ENCODE assay signal across 1 cellular context in the genomic region with DNA sequence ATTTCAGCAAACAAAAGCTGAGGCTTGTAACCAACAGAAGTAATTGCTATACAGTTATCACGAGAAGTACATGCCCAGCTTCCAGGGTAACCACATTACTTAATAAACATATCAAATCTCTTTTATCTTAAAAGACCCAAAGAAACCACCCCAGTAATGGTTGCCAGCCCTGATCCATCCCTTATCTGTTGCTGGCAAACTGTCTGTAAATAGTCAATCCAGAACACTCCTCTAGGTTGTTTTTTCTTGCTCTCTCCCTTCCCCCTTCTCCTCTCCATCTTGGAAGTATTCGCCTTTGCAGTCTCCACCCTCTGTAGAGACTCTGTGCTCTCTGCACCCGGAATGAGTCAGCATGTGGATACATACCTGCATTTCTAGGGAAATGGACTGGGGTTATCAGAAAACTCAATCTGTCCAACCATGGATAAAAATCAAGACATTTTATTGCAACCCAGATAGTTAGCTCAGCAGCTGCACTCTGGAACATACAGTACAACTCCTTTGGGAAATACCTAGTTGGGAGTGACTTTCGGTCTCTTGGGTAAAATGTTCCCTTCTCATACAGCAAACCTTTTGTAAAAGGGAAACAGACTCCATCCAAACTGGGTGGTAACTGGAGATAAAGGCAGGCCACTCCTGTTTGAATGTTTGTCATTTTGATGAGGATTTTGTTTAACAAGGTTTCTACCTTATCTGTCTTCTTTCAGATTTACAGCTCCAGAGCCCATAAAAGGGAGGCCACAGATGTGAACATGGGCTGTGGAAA.
TF ChIP-seq lines count a peak whose summit lies in the region.

No MANE protein-coding gene starts in this region.

TF ChIP-seq in K562, 482 proteins besides CTCF, POLR2A, EP300 and RAD21 (continued from another document and continues in another):
- TF ChIP-seq, protein P1, sequence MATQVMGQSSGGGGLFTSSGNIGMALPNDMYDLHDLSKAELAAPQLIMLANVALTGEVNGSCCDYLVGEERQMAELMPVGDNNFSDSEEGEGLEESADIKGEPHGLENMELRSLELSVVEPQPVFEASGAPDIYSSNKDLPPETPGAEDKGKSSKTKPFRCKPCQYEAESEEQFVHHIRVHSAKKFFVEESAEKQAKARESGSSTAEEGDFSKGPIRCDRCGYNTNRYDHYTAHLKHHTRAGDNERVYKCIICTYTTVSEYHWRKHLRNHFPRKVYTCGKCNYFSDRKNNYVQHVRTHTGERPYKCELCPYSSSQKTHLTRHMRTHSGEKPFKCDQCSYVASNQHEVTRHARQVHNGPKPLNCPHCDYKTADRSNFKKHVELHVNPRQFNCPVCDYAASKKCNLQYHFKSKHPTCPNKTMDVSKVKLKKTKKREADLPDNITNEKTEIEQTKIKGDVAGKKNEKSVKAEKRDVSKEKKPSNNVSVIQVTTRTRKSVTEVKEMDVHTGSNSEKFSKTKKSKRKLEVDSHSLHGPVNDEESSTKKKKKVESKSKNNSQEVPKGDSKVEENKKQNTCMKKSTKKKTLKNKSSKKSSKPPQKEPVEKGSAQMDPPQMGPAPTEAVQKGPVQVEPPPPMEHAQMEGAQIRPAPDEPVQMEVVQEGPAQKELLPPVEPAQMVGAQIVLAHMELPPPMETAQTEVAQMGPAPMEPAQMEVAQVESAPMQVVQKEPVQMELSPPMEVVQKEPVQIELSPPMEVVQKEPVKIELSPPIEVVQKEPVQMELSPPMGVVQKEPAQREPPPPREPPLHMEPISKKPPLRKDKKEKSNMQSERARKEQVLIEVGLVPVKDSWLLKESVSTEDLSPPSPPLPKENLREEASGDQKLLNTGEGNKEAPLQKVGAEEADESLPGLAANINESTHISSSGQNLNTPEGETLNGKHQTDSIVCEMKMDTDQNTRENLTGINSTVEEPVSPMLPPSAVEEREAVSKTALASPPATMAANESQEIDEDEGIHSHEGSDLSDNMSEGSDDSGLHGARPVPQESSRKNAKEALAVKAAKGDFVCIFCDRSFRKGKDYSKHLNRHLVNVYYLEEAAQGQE (CRISPR knock-in tag; IDR thresholded peaks at IDR 0.05; ENCODE audit: low read depth) = no peak
- TF ChIP-seq KLF10 (CRISPR knock-in tag; IDR thresholded peaks at IDR 0.05) (no peak), TEAD4 (IDR thresholded peaks at IDR 0.05; ENCODE audit: low read length) (peak; percentile 93), TEAD4 (CRISPR knock-in tag; IDR thresholded peaks at IDR 0.05; ENCODE audit: borderline replicate concordance) (no peak), MAFK (IDR thresholded peaks at IDR 0.05; ENCODE audit: low read length) (peak; percentile 59; the same call in 1 of the 2 replicates), GATAD2A (IDR thresholded peaks at IDR 0.05) (no peak), IFI16 (CRISPR knock-in tag; IDR thresholded peaks at IDR 0.05) (no peak), ASH1L (IDR thresholded peaks at IDR 0.05; ENCODE audit: borderline replicate concordance, low read depth, partially characterized antibody) (no peak), ZNF316 (IDR thresholded peaks at IDR 0.05) (peak; percentile 75), NFYB (IDR thresholded peaks at IDR 0.05; ENCODE audit: extremely low read depth, insufficient read length) (no peak), NCOA1 (IDR thresholded peaks at IDR 0.05; ENCODE audit: low read depth) (no peak), SMC3 (conservative IDR thresholded peaks at IDR 0.05; ENCODE audit: insufficient read depth, low read depth, low read length) (no peak), SIN3B (IDR thresholded peaks at IDR 0.05; ENCODE audit: low read depth) (no peak), SAFB (IDR thresholded peaks at IDR 0.05; ENCODE audit: borderline replicate concordance, low read depth, low read length) (no peak), ZBTB43 (CRISPR knock-in tag; IDR thresholded peaks at IDR 0.05) (no peak), NCOA4 (IDR thresholded peaks at IDR 0.05; ENCODE audit: partially characterized antibody) (no peak), SMAD3 (CRISPR knock-in tag; conservative IDR thresholded peaks at IDR 0.05) (no peak), MCM3 (IDR thresholded peaks at IDR 0.05) (no peak), ZNF444 (CRISPR knock-in tag; IDR thresholded peaks at IDR 0.05) (no peak), CXXC5 (CRISPR knock-in tag; IDR thresholded peaks at IDR 0.05) (0 out of 2 replicates have a peak, but pooled peaks have one; percentile 22), JUND (IDR thresholded peaks at IDR 0.05; ENCODE audit: borderline replicate concordance, low read depth, low read length) (peak; percentile 36; the same call in 1 of the 2 replicates), JUND (tag; IDR thresholded peaks at IDR 0.05; ENCODE audit: borderline replicate concordance, low read depth, low read length) (peak; percentile 67; the same call in 1 of the 3 replicates), BRD4 (IDR thresholded peaks at IDR 0.05) (no peak), SIX5 (IDR thresholded peaks at IDR 0.05; ENCODE audit: borderline replicate concordance in 1 of 2, insufficient read depth in 1 of 2, low read depth in 1 of 2, low read length in 2 of 2) (0 out of 4 replicates have a peak, but pooled peaks of 1 of the 2 experiments have one; percentile 4), TEAD1 (CRISPR knock-in tag; IDR thresholded peaks at IDR 0.05) (no peak), SMARCA4 (IDR thresholded peaks at IDR 0.05) (peak; percentile 85), HCFC1 (IDR thresholded peaks at IDR 0.05; ENCODE audit: low read depth, low read length) (no peak), NCOR1 (IDR thresholded peaks at IDR 0.05) (peak; percentile 88), HNRNPH1 (optimal IDR thresholded peaks at IDR 0.05; ENCODE audit: low read depth, low read length) (no peak), SOX6 (IDR thresholded peaks at IDR 0.05) (peak; percentile 84), TARDBP (IDR thresholded peaks at IDR 0.05) (no peak), SIRT6 (IDR thresholded peaks at IDR 0.05; ENCODE audit: low read depth, low read length) (no peak), SMAD2 (IDR thresholded peaks at IDR 0.05; ENCODE audit: low read depth, low read length) (no peak), ZNF134 (CRISPR knock-in tag; conservative IDR thresholded peaks at IDR 0.05) (no peak), MIER1 (IDR thresholded peaks at IDR 0.05; ENCODE audit: low read depth) (no peak), CTBP1 (IDR thresholded peaks at IDR 0.05; ENCODE audit: borderline replicate concordance) (peak; percentile 88), ZNF79 (CRISPR knock-in tag; IDR thresholded peaks at IDR 0.05; ENCODE audit: low read depth) (no peak), NFIC (IDR thresholded peaks at IDR 0.05) (peak; percentile 78), MTA3 (IDR thresholded peaks at IDR 0.05; ENCODE audit: borderline replicate concordance) (no peak), E2F3 (CRISPR knock-in tag; IDR thresholded peaks at IDR 0.05) (no peak), THRB (CRISPR knock-in tag; conservative IDR thresholded peaks at IDR 0.05) (no peak), ATF1 (CRISPR knock-in tag; IDR thresholded peaks at IDR 0.05) (no peak), ATF1 (tag; IDR thresholded peaks at IDR 0.05) (no peak), PTRF (tag; IDR thresholded peaks at IDR 0.05) (no peak)
- TF ChIP-seq, protein P2, sequence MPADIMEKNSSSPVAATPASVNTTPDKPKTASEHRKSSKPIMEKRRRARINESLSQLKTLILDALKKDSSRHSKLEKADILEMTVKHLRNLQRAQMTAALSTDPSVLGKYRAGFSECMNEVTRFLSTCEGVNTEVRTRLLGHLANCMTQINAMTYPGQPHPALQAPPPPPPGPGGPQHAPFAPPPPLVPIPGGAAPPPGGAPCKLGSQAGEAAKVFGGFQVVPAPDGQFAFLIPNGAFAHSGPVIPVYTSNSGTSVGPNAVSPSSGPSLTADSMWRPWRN (IDR thresholded peaks at IDR 0.05; ENCODE audit: low read depth) = no peak
- TF ChIP-seq, protein P3, sequence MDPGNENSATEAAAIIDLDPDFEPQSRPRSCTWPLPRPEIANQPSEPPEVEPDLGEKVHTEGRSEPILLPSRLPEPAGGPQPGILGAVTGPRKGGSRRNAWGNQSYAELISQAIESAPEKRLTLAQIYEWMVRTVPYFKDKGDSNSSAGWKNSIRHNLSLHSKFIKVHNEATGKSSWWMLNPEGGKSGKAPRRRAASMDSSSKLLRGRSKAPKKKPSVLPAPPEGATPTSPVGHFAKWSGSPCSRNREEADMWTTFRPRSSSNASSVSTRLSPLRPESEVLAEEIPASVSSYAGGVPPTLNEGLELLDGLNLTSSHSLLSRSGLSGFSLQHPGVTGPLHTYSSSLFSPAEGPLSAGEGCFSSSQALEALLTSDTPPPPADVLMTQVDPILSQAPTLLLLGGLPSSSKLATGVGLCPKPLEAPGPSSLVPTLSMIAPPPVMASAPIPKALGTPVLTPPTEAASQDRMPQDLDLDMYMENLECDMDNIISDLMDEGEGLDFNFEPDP (CRISPR knock-in tag; IDR thresholded peaks at IDR 0.05) = no peak
- TF ChIP-seq, protein P4, sequence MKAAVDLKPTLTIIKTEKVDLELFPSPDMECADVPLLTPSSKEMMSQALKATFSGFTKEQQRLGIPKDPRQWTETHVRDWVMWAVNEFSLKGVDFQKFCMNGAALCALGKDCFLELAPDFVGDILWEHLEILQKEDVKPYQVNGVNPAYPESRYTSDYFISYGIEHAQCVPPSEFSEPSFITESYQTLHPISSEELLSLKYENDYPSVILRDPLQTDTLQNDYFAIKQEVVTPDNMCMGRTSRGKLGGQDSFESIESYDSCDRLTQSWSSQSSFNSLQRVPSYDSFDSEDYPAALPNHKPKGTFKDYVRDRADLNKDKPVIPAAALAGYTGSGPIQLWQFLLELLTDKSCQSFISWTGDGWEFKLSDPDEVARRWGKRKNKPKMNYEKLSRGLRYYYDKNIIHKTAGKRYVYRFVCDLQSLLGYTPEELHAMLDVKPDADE (conservative IDR thresholded peaks at IDR 0.05; ENCODE audit: control insufficient read depth, low read depth, low read length) = no peak
- TF ChIP-seq, protein P5, sequence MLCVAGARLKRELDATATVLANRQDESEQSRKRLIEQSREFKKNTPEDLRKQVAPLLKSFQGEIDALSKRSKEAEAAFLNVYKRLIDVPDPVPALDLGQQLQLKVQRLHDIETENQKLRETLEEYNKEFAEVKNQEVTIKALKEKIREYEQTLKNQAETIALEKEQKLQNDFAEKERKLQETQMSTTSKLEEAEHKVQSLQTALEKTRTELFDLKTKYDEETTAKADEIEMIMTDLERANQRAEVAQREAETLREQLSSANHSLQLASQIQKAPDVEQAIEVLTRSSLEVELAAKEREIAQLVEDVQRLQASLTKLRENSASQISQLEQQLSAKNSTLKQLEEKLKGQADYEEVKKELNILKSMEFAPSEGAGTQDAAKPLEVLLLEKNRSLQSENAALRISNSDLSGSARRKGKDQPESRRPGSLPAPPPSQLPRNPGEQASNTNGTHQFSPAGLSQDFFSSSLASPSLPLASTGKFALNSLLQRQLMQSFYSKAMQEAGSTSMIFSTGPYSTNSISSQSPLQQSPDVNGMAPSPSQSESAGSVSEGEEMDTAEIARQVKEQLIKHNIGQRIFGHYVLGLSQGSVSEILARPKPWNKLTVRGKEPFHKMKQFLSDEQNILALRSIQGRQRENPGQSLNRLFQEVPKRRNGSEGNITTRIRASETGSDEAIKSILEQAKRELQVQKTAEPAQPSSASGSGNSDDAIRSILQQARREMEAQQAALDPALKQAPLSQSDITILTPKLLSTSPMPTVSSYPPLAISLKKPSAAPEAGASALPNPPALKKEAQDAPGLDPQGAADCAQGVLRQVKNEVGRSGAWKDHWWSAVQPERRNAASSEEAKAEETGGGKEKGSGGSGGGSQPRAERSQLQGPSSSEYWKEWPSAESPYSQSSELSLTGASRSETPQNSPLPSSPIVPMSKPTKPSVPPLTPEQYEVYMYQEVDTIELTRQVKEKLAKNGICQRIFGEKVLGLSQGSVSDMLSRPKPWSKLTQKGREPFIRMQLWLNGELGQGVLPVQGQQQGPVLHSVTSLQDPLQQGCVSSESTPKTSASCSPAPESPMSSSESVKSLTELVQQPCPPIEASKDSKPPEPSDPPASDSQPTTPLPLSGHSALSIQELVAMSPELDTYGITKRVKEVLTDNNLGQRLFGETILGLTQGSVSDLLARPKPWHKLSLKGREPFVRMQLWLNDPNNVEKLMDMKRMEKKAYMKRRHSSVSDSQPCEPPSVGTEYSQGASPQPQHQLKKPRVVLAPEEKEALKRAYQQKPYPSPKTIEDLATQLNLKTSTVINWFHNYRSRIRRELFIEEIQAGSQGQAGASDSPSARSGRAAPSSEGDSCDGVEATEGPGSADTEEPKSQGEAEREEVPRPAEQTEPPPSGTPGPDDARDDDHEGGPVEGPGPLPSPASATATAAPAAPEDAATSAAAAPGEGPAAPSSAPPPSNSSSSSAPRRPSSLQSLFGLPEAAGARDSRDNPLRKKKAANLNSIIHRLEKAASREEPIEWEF (CRISPR knock-in tag; IDR thresholded peaks at IDR 0.05) = 0 out of 2 replicates have a peak, but pooled peaks have one; percentile 32
- TF ChIP-seq, protein P6, sequence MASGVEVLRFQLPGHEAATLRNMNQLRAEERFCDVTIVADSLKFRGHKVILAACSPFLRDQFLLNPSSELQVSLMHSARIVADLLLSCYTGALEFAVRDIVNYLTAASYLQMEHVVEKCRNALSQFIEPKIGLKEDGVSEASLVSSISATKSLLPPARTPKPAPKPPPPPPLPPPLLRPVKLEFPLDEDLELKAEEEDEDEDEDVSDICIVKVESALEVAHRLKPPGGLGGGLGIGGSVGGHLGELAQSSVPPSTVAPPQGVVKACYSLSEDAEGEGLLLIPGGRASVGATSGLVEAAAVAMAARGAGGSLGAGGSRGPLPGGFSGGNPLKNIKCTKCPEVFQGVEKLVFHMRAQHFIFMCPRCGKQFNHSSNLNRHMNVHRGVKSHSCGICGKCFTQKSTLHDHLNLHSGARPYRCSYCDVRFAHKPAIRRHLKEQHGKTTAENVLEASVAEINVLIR (CRISPR knock-in tag; IDR thresholded peaks at IDR 0.05) = no peak
- TF ChIP-seq, protein P7, sequence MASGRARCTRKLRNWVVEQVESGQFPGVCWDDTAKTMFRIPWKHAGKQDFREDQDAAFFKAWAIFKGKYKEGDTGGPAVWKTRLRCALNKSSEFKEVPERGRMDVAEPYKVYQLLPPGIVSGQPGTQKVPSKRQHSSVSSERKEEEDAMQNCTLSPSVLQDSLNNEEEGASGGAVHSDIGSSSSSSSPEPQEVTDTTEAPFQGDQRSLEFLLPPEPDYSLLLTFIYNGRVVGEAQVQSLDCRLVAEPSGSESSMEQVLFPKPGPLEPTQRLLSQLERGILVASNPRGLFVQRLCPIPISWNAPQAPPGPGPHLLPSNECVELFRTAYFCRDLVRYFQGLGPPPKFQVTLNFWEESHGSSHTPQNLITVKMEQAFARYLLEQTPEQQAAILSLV (tag; IDR thresholded peaks at IDR 0.05) = no peak
